In genomic region chr16:74769791-74770190, GRCh38 we compare ENCODE assay signal across 36 cellular contexts. TPM values are rescaled to one million over a fixed set of nuclear protein-coding genes. Genes with fewer than 3 reads are reported as not detected.
"Had no signal": no experiment of that assay in that cellular context is flagged by ENCODE, and none has a peak within 500 bp of the region (broad histone marks: within the 10 kb centered on the region; RNA-seq: fewer than 3 reads in every experiment).

No MANE protein-coding gene starts in this region.

- H2AFZ ChIP-seq: hepatocyte, neural progenitor cell had no signal

- H3K27me3 ChIP-seq: testis had no signal

- H3K9me3 Mint-ChIP-seq: dendritic cell treated with granulocyte-macrophage colony-stimulating factor and Interleukin-4, amounts not matched to agents 40 ng/mL and 50 ng/mL, for 4 days; memory B cell; nephron; neural progenitor cell; type B pancreatic cell had no signal

- H3K27me3 Mint-ChIP-seq: memory B cell had no signal

- H3K79me2 ChIP-seq: hepatocyte had no signal

- H3K36me3 Mint-ChIP-seq: mesothelial cell of epicardium; naive thymus-derived CD4-positive, alpha-beta T cell; neural progenitor cell; type B pancreatic cell had no signal

- ATAC-seq: foreskin keratinocyte; gastroesophageal sphincter; heart left ventricle; left lobe of liver; mucosa of descending colon; naive thymus-derived CD4-positive, alpha-beta T cell; right cardiac atrium had no signal

- DNase-seq: colonic mucosa; effector memory CD4-positive, alpha-beta T cell; foreskin keratinocyte; heart left ventricle; kidney; mucosa of descending colon; naive thymus-derived CD4-positive, alpha-beta T cell; nucleus accumbens; right cardiac atrium; sigmoid colon; stimulated activated CD4-positive, alpha-beta T cell treated with anti-CD3 and anti-CD28 coated beads, Interleukin-15, amount 100 ng/mL, for 24 hours; stimulated activated CD4-positive, alpha-beta T cell treated with anti-CD3 and anti-CD28 coated beads, Interleukin-2, amount 100 ng/mL, for 48 hours; stimulated activated CD8-positive, alpha-beta memory T cell treated with anti-CD3 and anti-CD28 coated beads, Interleukin-4, amount 100 ng/mL, for 48 hours; stimulated activated naive CD4-positive, alpha-beta T cell; stomach; testis; tibial artery had no signal

- H3K27ac Mint-ChIP-seq: dendritic cell treated with granulocyte-macrophage colony-stimulating factor and Interleukin-4, amounts not matched to agents 40 ng/mL and 50 ng/mL, for 4 days; memory B cell; mesothelial cell of epicardium; naive thymus-derived CD4-positive, alpha-beta T cell; nephron; neural progenitor cell had no signal

- H3K27ac ChIP-seq: colonic mucosa, esophagus muscularis mucosa, foreskin keratinocyte, gastroesophageal sphincter, heart left ventricle, hepatocyte, neural progenitor cell, prostate gland, sigmoid colon, stomach, testis, tibial artery had no signal

- FAIRE-seq: endothelial cell of umbilical vein, kidney, urothelium cell line had no signal

- H3K9ac ChIP-seq: neural progenitor cell had no signal

- H3K4me3 Mint-ChIP-seq: dendritic cell treated with granulocyte-macrophage colony-stimulating factor and Interleukin-4, amounts not matched to agents 40 ng/mL and 50 ng/mL, for 4 days; memory B cell; mesothelial cell of epicardium; naive thymus-derived CD4-positive, alpha-beta T cell; nephron; neural progenitor cell; type B pancreatic cell had no signal

- H3K4me3 ChIP-seq: colonic mucosa, esophagus muscularis mucosa, gastroesophageal sphincter, heart left ventricle, hepatocyte, lung, mucosa of descending colon, neural progenitor cell, prostate gland, sigmoid colon, stomach, testis, tibial artery had no signal

- H3K4me1 Mint-ChIP-seq: nephron had no signal

- H3K9me3 ChIP-seq: colonic mucosa, esophagus muscularis mucosa, gastroesophageal sphincter, heart left ventricle, mucosa of descending colon, prostate gland, sigmoid colon, stomach, testis, tibial artery had no signal

- H3K36me3 ChIP-seq: colonic mucosa, esophagus muscularis mucosa, gastroesophageal sphincter, heart left ventricle, neural progenitor cell, prostate gland, sigmoid colon, tibial artery had no signal

- H3K4me1 ChIP-seq: colonic mucosa, foreskin keratinocyte, prostate gland had no signal

- H3K4me2 ChIP-seq: hepatocyte, neural progenitor cell had no signal

RNA-seq across cellular contexts. Expression of gene FA2H, which starts 4.8 kb away (rescaled TPM):
- total RNA-seq: chondrocyte, endothelial cell of umbilical vein, fibroblast of lung, left lobe of liver, mesothelial cell of epicardium, osteocyte, skeletal muscle tissue, subcutaneous adipose tissue had no signal
- polyA plus RNA-seq: endothelial cell of umbilical vein; fibroblast of lung; naive thymus-derived CD4-positive, alpha-beta T cell had no signal
